1 cellular context compared by ENCODE assay signal in the genomic region with DNA sequence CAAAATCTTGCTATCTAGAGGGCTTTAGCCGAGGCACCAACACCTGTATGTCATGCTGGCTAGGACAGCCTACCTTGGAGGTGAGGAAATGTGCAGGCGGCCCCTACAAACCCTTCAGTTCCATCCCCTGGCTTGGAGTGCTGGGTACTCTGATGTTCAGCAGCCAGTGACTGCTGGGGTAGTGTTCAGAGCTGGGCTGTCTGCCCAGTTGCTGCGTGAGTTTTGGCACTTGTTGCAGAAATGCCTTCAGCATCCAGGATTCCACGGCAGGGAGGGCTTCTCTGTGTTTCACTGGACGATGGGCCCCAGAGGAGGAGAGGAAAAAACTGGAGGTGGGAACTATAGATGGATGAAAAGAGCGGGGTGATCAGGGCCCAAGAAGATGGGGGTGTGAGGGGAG.
TF ChIP-seq lines count a peak whose summit lies in the region.

No MANE protein-coding gene starts in this region.

TF ChIP-seq in IMR-90, 13 proteins besides CTCF, POLR2A, EP300 and RAD21:
- TF ChIP-seq SMC3 (IDR thresholded peaks at IDR 0.05; ENCODE audit: low read depth, low read length) (no peak), NFE2L2 (IDR thresholded peaks at IDR 0.05; ENCODE audit: low read depth, low read length) (no peak), BHLHE40 (IDR thresholded peaks at IDR 0.05; ENCODE audit: low read depth, low read length) (no peak), FOS (IDR thresholded peaks at IDR 0.05; ENCODE audit: low read depth, low read length) (no peak), MAZ (IDR thresholded peaks at IDR 0.05; ENCODE audit: borderline replicate concordance, low read depth, low read length) (no peak), MAFK (IDR thresholded peaks at IDR 0.05; ENCODE audit: low read depth, low read length) (no peak), CHD1 (IDR thresholded peaks at IDR 0.05; ENCODE audit: low read depth, low read length) (no peak), RFX5 (IDR thresholded peaks at IDR 0.05; ENCODE audit: low read depth, low read length) (no peak), RCOR1 (IDR thresholded peaks at IDR 0.05; ENCODE audit: insufficient replicate concordance, low read length) (no peak), CEBPB (IDR thresholded peaks at IDR 0.05; ENCODE audit: low read depth, low read length) (no peak), MXI1 (IDR thresholded peaks at IDR 0.05; ENCODE audit: borderline replicate concordance, low read depth, low read length) (no peak)
- TF ChIP-seq, protein P1, sequence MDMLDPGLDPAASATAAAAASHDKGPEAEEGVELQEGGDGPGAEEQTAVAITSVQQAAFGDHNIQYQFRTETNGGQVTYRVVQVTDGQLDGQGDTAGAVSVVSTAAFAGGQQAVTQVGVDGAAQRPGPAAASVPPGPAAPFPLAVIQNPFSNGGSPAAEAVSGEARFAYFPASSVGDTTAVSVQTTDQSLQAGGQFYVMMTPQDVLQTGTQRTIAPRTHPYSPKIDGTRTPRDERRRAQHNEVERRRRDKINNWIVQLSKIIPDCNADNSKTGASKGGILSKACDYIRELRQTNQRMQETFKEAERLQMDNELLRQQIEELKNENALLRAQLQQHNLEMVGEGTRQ (IDR thresholded peaks at IDR 0.05; ENCODE audit: low read depth, low read length): no peak
- TF ChIP-seq, protein P2, sequence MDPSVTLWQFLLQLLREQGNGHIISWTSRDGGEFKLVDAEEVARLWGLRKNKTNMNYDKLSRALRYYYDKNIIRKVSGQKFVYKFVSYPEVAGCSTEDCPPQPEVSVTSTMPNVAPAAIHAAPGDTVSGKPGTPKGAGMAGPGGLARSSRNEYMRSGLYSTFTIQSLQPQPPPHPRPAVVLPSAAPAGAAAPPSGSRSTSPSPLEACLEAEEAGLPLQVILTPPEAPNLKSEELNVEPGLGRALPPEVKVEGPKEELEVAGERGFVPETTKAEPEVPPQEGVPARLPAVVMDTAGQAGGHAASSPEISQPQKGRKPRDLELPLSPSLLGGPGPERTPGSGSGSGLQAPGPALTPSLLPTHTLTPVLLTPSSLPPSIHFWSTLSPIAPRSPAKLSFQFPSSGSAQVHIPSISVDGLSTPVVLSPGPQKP (IDR thresholded peaks at IDR 0.05; ENCODE audit: borderline replicate concordance, low read depth, low read length): no peak
